In genomic region chr3:128273116-128273840, GRCh38 we compare ENCODE assay signal across 17 cellular contexts.
"Had no signal": no experiment of that assay in that cellular context is flagged by ENCODE, and none has a peak within 500 bp of the region (broad histone marks: within the 10 kb centered on the region; RNA-seq: fewer than 3 reads in every experiment).

No MANE protein-coding gene starts in this region.

- DNase-seq: activated CD4-positive, alpha-beta T cell treated with anti-CD3 and anti-CD28 coated beads, Interleukin-2, amount 50 U/mL, for 1 hour; activated CD4-positive, CD25-positive, alpha-beta regulatory T cell; activated naive CD4-positive, alpha-beta T cell treated with Interleukin-2 at 50 U/mL for 16 hours; cortex of kidney; effector memory CD8-positive, alpha-beta T cell; hypothalamus; left colon; mammary epithelial cell; occipital lobe; sigmoid colon; stimulated activated CD4-positive, alpha-beta T cell treated with anti-CD3 and anti-CD28 coated beads, Interleukin-4, amount 100 ng/mL, for 1 hour; stimulated activated CD8-positive, alpha-beta memory T cell treated with anti-CD3 and anti-CD28 coated beads, Interleukin-4, amount 100 ng/mL, for 48 hours had no signal

- H3K4me1 ChIP-seq: prostate gland had no signal

- H3K4me3 Mint-ChIP-seq: effector memory CD8-positive, alpha-beta T cell; natural killer cell treated with Interleukin-12 subunit alpha and Interleukin-12 subunit beta and Interleukin-15 and Interleukin-18, amount 100 ng/mL, for 72 hours; stimulated activated naive CD8-positive, alpha-beta T cell treated with anti-CD3 and anti-CD28 coated beads, Interleukin-15, Interleukin-2, amounts not matched to agents 100 ng/mL and 50 ng/mL, for 24 hours had no signal

- H3K27me3 ChIP-seq: cardiac muscle cell, sigmoid colon had no signal

- H3K36me3 ChIP-seq: cardiac muscle cell, prostate gland had no signal

- ATAC-seq: effector memory CD8-positive, alpha-beta T cell; left colon; natural killer cell treated with Interleukin-12 subunit alpha and Interleukin-12 subunit beta and Interleukin-15 and Interleukin-18, amount 100 ng/mL, for 72 hours had no signal

- H3K9me3 ChIP-seq: prostate gland, sigmoid colon had no signal

- H3K4me3 ChIP-seq: cardiac muscle cell, prostate gland, sigmoid colon had no signal

- H3K27ac ChIP-seq: cardiac muscle cell, prostate gland, sigmoid colon had no signal

- H3K27ac Mint-ChIP-seq: natural killer cell treated with Interleukin-12 subunit alpha and Interleukin-12 subunit beta and Interleukin-15 and Interleukin-18, amount 100 ng/mL, for 72 hours; stimulated activated naive CD8-positive, alpha-beta T cell treated with anti-CD3 and anti-CD28 coated beads, Interleukin-15, Interleukin-2, amounts not matched to agents 100 ng/mL and 50 ng/mL, for 24 hours had no signal

- H3K9me3 Mint-ChIP-seq: effector memory CD8-positive, alpha-beta T cell; natural killer cell treated with Interleukin-12 subunit alpha and Interleukin-12 subunit beta and Interleukin-15 and Interleukin-18, amount 100 ng/mL, for 72 hours; stimulated activated naive CD8-positive, alpha-beta T cell treated with anti-CD3 and anti-CD28 coated beads, Interleukin-15, Interleukin-2, amounts not matched to agents 100 ng/mL and 50 ng/mL, for 24 hours had no signal

- FAIRE-seq: urothelium cell line had no signal
